Comparison of ENCODE assay signal across 11 cellular contexts in genomic region chr5:157564149-157564711, GRCh38. TPM values are rescaled to one million over a fixed set of nuclear protein-coding genes. Genes with fewer than 3 reads are reported as not detected.
A peak's percentile ranks its signal among the peaks of the same experiment; 100 is the strongest.
DNase-seq lines count a peak whose midpoint lies in the region; ATAC-seq and TF ChIP-seq lines count a peak whose summit lies in the region.
"Had no signal": no experiment of that assay in that cellular context is flagged by ENCODE, and none has a peak within 500 bp of the region (broad histone marks: within the 10 kb centered on the region; RNA-seq: fewer than 3 reads in every experiment).

No MANE protein-coding gene starts in this region.

- H3K27me3 Mint-ChIP-seq in natural killer cell (ENCODE audit: low read depth in 2 of 2) = peaks cover 0 to 11% of the 10 kb centered on the region in 2 donors
- H3K27me3 Mint-ChIP-seq: memory B cell had no signal

- peaks cover 0 to 31% (median 7%) of the 10 kb centered on the region in 4 donors for H3K4me1 ChIP-seq in Peyer's patch

- intact Hi-C loops in natural killer cell (cut with micrococcal nuclease) = no loop called here

- H3K4me1 Mint-ChIP-seq in natural killer cell = peaks cover 0 to 14% of the 10 kb centered on the region in 2 donors

- no peak overlapping the region for H3K4me3 Mint-ChIP-seq in natural killer cell
- H3K4me3 Mint-ChIP-seq: memory B cell had no signal

- H3K36me3 Mint-ChIP-seq in natural killer cell = no peaks in the 10 kb centered on the region

- H3K27ac Mint-ChIP-seq in natural killer cell = no peak overlapping the region
- H3K27ac Mint-ChIP-seq: memory B cell had no signal

- H3K27me3 ChIP-seq in Peyer's patch = no peaks in the 10 kb centered on the region

- no peak overlapping the region for H3K4me3 ChIP-seq in Peyer's patch
- no peak overlapping the region for H3K4me3 ChIP-seq in fibroblast of pulmonary artery (replicated peaks; ENCODE audit: low read depth, low read length)

- no peaks in the 10 kb centered on the region for H3K9me3 Mint-ChIP-seq in natural killer cell
- H3K9me3 Mint-ChIP-seq: memory B cell had no signal

- peak overlapping the region; percentile 16 to 78 (median 50) for H3K27ac ChIP-seq in Peyer's patch

- no peaks in the 10 kb centered on the region for H3K9me3 ChIP-seq in Peyer's patch

- no peak for ATAC-seq in natural killer cell
- ATAC-seq in HG02571 (IDR thresholded peaks at IDR 0.05; ENCODE audit: unreplicated experiment) = no peak

- no peaks in the 10 kb centered on the region for H3K36me3 ChIP-seq in Peyer's patch

- no peak for TF ChIP-seq POLR2A in Peyer's patch (IDR thresholded peaks at IDR 0.05)

- TF ChIP-seq CTCF in Peyer's patch (IDR thresholded peaks at IDR 0.05) (no peak), fibroblast of pulmonary artery (IDR thresholded peaks at IDR 0.05; ENCODE audit: low read length, missing control alignments) (peak; percentile 2), natural killer cell (IDR thresholded peaks at IDR 0.05) (no peak)

- DNase-seq in COLO668 (lab: John Stamatoyannopoulos, UW; ENCODE audit: unreplicated experiment) (peak; percentile 2), Peyer's patch (no peak), fibroblast of pulmonary artery (ENCODE audit: low read depth) (peak; percentile 32), pulmonary artery endothelial cell (ENCODE audit: low read depth, low spot score) (peak; percentile 67), SKM-1 treated with dmso at 0.1 percent for 144 hours (lab: John Stamatoyannopoulos, UW; ENCODE audit: unreplicated experiment) (no peak), natural killer cell (no peak), HT-29 (ENCODE audit: low spot score) (no peak)
- DNase-seq: activated T-cell treated with anti-CD3 and anti-CD28 coated beads, Interleukin-2, amount 50 U/mL, for 1 hour; COR-L47 had no signal

RNA-seq across cellular contexts. Expression of gene ADAM19, which starts 11.3 kb away (rescaled TPM):
- 10 to 100 TPM in 1 of 4 donors, 1 to 10 TPM in 3; 1.1 to 47.9 (median 5.4) TPM for total RNA-seq in Peyer's patch
- 8.9 and 33.2 TPM in 2 replicates for total RNA-seq in pulmonary artery endothelial cell
- total RNA-seq in natural killer cell = 10 to 100 TPM in 1 of 3 donors, 1 to 10 TPM in 2; 1.2 to 28.0 (median 4.7) TPM
- 9.3 and 11.2 TPM in 2 replicates for total RNA-seq in HT-29 (2014; rRNA removed; shearing (Covaris generic))

Comparison
In these comparisons a context has a peak if more than half of its experiments do, and no peak if none do; other contexts are left out.
1. DNase-seq: peak in COLO668 (single experiment), fibroblast of pulmonary artery (single experiment) and pulmonary artery endothelial cell (single experiment); none in Peyer's patch (0 of 3), SKM-1 treated with dmso at 0.1 percent for 144 hours (single experiment), natural killer cell (single experiment) and HT-29 (single experiment).